Comparison of ENCODE assay signal across 8 cellular contexts in genomic region chr4:121192500-121192899, GRCh38. TPM values are rescaled to one million over a fixed set of nuclear protein-coding genes. Genes with fewer than 3 reads are reported as not detected.
DNase-seq lines count a peak whose midpoint lies in the region; ATAC-seq, FAIRE-seq and TF ChIP-seq lines count a peak whose summit lies in the region.

No MANE protein-coding gene starts in this region.

- BruUV-seq in endothelial cell of umbilical vein (replicated peaks; lab: Mats Ljungman, UMichigan): no TSS peak

- peaks cover 7 to 23% of the 10 kb centered on the region in 2 experiments for H3K27me3 ChIP-seq in endothelial cell of umbilical vein (ENCODE audit: control insufficient read depth in 2 of 2, insufficient read depth in 2 of 2, low read length in 2 of 2)
- H3K27me3 ChIP-seq in neuronal stem cell (ENCODE audit: control insufficient read depth in 3 of 3, insufficient read depth in 3 of 3, low read depth in 1 of 3, low read length in 3 of 3): peaks cover 0 to 12% (median 0%) of the 10 kb centered on the region in 3 experiments

- no peak overlapping the region for H3K14ac ChIP-seq in neuronal stem cell (ENCODE audit: low read length)

- H3K4me3 ChIP-seq in endothelial cell of umbilical vein (replicated peaks in 1 of 3; ENCODE audit: insufficient read depth in 1 of 3, low read depth in 1 of 3, low read length in 3 of 3): no peak overlapping the region
- no peak overlapping the region for H3K4me3 ChIP-seq in neuronal stem cell (ENCODE audit: low read length in 2 of 2)
- no peak overlapping the region for H3K4me3 ChIP-seq in lower leg skin (ENCODE audit: low read depth, poor library complexity, severe bottlenecking)

- FAIRE-seq in A204.1 (lab: Jason Lieb, UNC): peak; percentile 91
- FAIRE-seq in endothelial cell of umbilical vein (lab: Jason Lieb, UNC): peak; percentile 62

- H3K4ac ChIP-seq in neuronal stem cell (ENCODE audit: low read length): no peak overlapping the region

- TF ChIP-seq CTCF in endothelial cell of umbilical vein (IDR thresholded peaks at IDR 0.05; ENCODE audit: extremely low read depth in 1 of 2, insufficient read depth in 1 of 2, low read depth in 1 of 2, low read length in 2 of 2): peak; percentile 50 to 56
- no peak for TF ChIP-seq CTCF in lower leg skin (IDR thresholded peaks at IDR 0.05)

- H4K8ac ChIP-seq in neuronal stem cell (ENCODE audit: low read depth, low read length): no peak overlapping the region

- H3K27ac ChIP-seq in endothelial cell of umbilical vein (ENCODE audit: insufficient read depth, low read depth, low read length) (no peak overlapping the region), neuronal stem cell (replicated peaks; ENCODE audit: low read length) (no peak overlapping the region)

- DNase-seq in Daoy (ENCODE audit: low read depth): peak; percentile 7
- peak; percentile 42 for DNase-seq in KBM-7
- peak; percentile 30 for DNase-seq in SKM-1 (lab: John Stamatoyannopoulos, UW; ENCODE audit: unreplicated experiment)
- peak; percentile 31 for DNase-seq in endothelial cell of umbilical vein (ENCODE audit: low read depth, low spot score)
- DNase-seq in neuronal stem cell (ENCODE audit: low spot score): peak; percentile 33
- no peak for DNase-seq in lower leg skin (ENCODE audit: low spot score in 2 of 2)

- H4K91ac ChIP-seq in neuronal stem cell (ENCODE audit: low read depth, low read length, poor library complexity): no peak overlapping the region

- H2AFZ ChIP-seq in endothelial cell of umbilical vein (ENCODE audit: low read depth, low read length) (no peak overlapping the region), neuronal stem cell (ENCODE audit: low read length) (no peak overlapping the region)

- no peak overlapping the region for H2BK120ac ChIP-seq in neuronal stem cell (ENCODE audit: low read depth, low read length)

- CTCF ChIA-PET in endothelial cell of umbilical vein (lab: Charles Lee): interaction anchor here (0.6 to 2.2 kb wide), 53 partner anchors 9 to 1037 kb away, joined by 3 to 54 read pairs (median 4); partner anchors contain the start of gene PRDM5

- TF ChIP-seq POLR2A in endothelial cell of umbilical vein (IDR thresholded peaks at IDR 0.05; ENCODE audit: low read depth, low read length) (no peak), lower leg skin (IDR thresholded peaks at IDR 0.05) (no peak)

- intact Hi-C loops in endothelial cell of umbilical vein (cut with micrococcal nuclease) (loop anchor here (1.0 to 5.0 kb wide), 4 partner anchors 60 to 545 kb away; no protein-coding TSS in a partner anchor), lower leg skin (cut with DNase I; ENCODE audit: low total_unique reads) (loop anchor here (10.0 kb wide), 1 partner anchor 62 kb away; no protein-coding TSS in a partner anchor)

- no peaks in the 10 kb centered on the region for H3K36me3 ChIP-seq in endothelial cell of umbilical vein (ENCODE audit: control insufficient read depth in 2 of 2, extremely low read depth in 1 of 2, insufficient read depth in 2 of 2, low read length in 2 of 2)
- H3K36me3 ChIP-seq in neuronal stem cell (replicated peaks in 1 of 2; ENCODE audit: control insufficient read depth in 2 of 2, insufficient read depth in 2 of 2, low read length in 2 of 2): no peaks in the 10 kb centered on the region

- H3K9me3 ChIP-seq in endothelial cell of umbilical vein (replicated peaks; ENCODE audit: control insufficient read depth, insufficient read depth, low read length): no peaks in the 10 kb centered on the region
- H3K9me3 ChIP-seq in neuronal stem cell (replicated peaks in 1 of 2; ENCODE audit: control insufficient read depth in 2 of 2, insufficient read depth in 1 of 2, low read depth in 1 of 2, low read length in 2 of 2): no peaks in the 10 kb centered on the region

- H3K79me2 ChIP-seq in endothelial cell of umbilical vein (ENCODE audit: control insufficient read depth, insufficient read depth, low read length): no peaks in the 10 kb centered on the region

- WGBS in neuronal stem cell (ENCODE audit: extremely low coverage in 2 of 2, insufficient read length in 2 of 2, insufficient replicate concordance in 1 of 2), 2 donors: no CpG with 5 or more reads among the region's 6 CpGs
- WGBS in lower leg skin, 2 donors: 20% methylated on average over 6 of the region's 6 CpGs

- no peak overlapping the region for H2BK5ac ChIP-seq in neuronal stem cell (ENCODE audit: low read length)

- H4K20me1 ChIP-seq in endothelial cell of umbilical vein (replicated peaks; ENCODE audit: control insufficient read depth, extremely low read depth, insufficient read depth, low read length): no peaks in the 10 kb centered on the region

- H3K9me1 ChIP-seq in endothelial cell of umbilical vein (replicated peaks; ENCODE audit: control insufficient read depth, extremely low read depth, insufficient read depth, low read length): no peaks in the 10 kb centered on the region

- no peak overlapping the region for H3K18ac ChIP-seq in neuronal stem cell (ENCODE audit: low read length)

- H3K4me2 ChIP-seq in endothelial cell of umbilical vein (ENCODE audit: insufficient read depth, low read length): no peak overlapping the region
- no peak overlapping the region for H3K4me2 ChIP-seq in neuronal stem cell (ENCODE audit: insufficient read depth, low read length, poor library complexity, severe bottlenecking)

- dilution Hi-C loops in endothelial cell of umbilical vein (cut with MboI; ENCODE audit: extremely low pct_ligation_motif_present, low sequenced_read_pairs): no loop called here

- no peaks in the 10 kb centered on the region for H3K4me1 ChIP-seq in endothelial cell of umbilical vein (ENCODE audit: control insufficient read depth, extremely low read depth, insufficient read depth, low read length)
- no peaks in the 10 kb centered on the region for H3K4me1 ChIP-seq in neuronal stem cell (ENCODE audit: control insufficient read depth in 2 of 2, insufficient read depth in 1 of 2, low read depth in 1 of 2, low read length in 2 of 2)

- no peak overlapping the region for H3K9ac ChIP-seq in endothelial cell of umbilical vein (replicated peaks; ENCODE audit: extremely low read depth, insufficient read depth, low read length)
- H3K9ac ChIP-seq in neuronal stem cell (ENCODE audit: low read depth, low read length, poor library complexity): no peak overlapping the region

- in situ Hi-C loops in KBM-7 (cut with MboI; ENCODE audit: low pct_unique_long_range_greater_than_20kb, low sequenced_read_pairs): no loop called here

- H2AK5ac ChIP-seq in neuronal stem cell (ENCODE audit: low read depth, low read length): no peak overlapping the region

- no peak overlapping the region for H2BK15ac ChIP-seq in neuronal stem cell (ENCODE audit: low read length)

- no peaks in the 10 kb centered on the region for H3K79me1 ChIP-seq in neuronal stem cell (ENCODE audit: low read depth, low read length)

- no peak overlapping the region for H3K23ac ChIP-seq in neuronal stem cell (ENCODE audit: low read depth, low read length, poor library complexity)

- ATAC-seq in HG02852 (IDR thresholded peaks at IDR 0.05; ENCODE audit: unreplicated experiment): no peak

- POLR2A ChIA-PET in endothelial cell of umbilical vein (lab: Charles Lee): no interaction called here

- no peak overlapping the region for H2BK12ac ChIP-seq in neuronal stem cell (ENCODE audit: low read length)

TF ChIP-seq in endothelial cell of umbilical vein, 7 proteins besides CTCF, POLR2A, EP300 and RAD21:
- TF ChIP-seq GATA2 (IDR thresholded peaks at IDR 0.05; ENCODE audit: insufficient read depth, insufficient read length, low read depth, low read length): no peak
- TF ChIP-seq POLR2AphosphoS5 (IDR thresholded peaks at IDR 0.05; ENCODE audit: insufficient read depth, low read depth, low read length): no peak
- TF ChIP-seq MYC (IDR thresholded peaks at IDR 0.05; ENCODE audit: low read depth, low read length): no peak
- no peak for TF ChIP-seq EZH2 (IDR thresholded peaks at IDR 0.05; ENCODE audit: borderline replicate concordance, low read depth, low read length, severe bottlenecking)
- no peak for TF ChIP-seq JUN (IDR thresholded peaks at IDR 0.05; ENCODE audit: borderline replicate concordance, insufficient read depth, insufficient read length, low read depth)

RNA-seq across cellular contexts. Expression of gene TNIP3, which starts 28.4 kb away (rescaled TPM):
- 0.06 and 1.6 TPM in 2 replicates for total RNA-seq in Daoy (2014; rRNA removed; shearing (Covaris generic))
- total RNA-seq in endothelial cell of umbilical vein: 0.14 TPM in 1 of 2 replicates, not detected in the other
- not detected in 2 replicates for polyA plus RNA-seq in endothelial cell of umbilical vein
- 0.03 and 0.09 TPM in 2 replicates for polyA plus RNA-seq in endothelial cell of umbilical vein (2011; cell fraction: cytosol; rRNA removed)
- not detected in 2 replicates for polyA plus RNA-seq in endothelial cell of umbilical vein (2011; cell fraction: nucleus; rRNA removed)
- polyA plus RNA-seq in endothelial cell of umbilical vein (2012): 0.16 and 0.28 TPM in 2 replicates
- polyA minus RNA-seq in endothelial cell of umbilical vein: not detected in 2 replicates
- polyA minus RNA-seq in endothelial cell of umbilical vein (2011; cell fraction: cytosol; rRNA and poly(A)+ RNA removed): not detected
- 0.19 TPM in 1 of 2 replicates, not detected in the other for polyA minus RNA-seq in endothelial cell of umbilical vein (2011; cell fraction: nucleus; rRNA and poly(A)+ RNA removed)
- polyA plus RNA-seq in neuronal stem cell (2013, experiment 1 of 2): not detected
- polyA plus RNA-seq in neuronal stem cell (2013, experiment 2 of 2): not detected
- not detected for total RNA-seq in lower leg skin

Comparison
In these comparisons a context has a peak if more than half of its experiments do, and no peak if none do; other contexts are left out.
1. DNase-seq: peak in Daoy (single experiment), KBM-7 (single experiment), SKM-1 (single experiment), endothelial cell of umbilical vein (single experiment) and neuronal stem cell (single experiment); none in lower leg skin (0 of 2).
2. CTCF ChIP-seq: peak in endothelial cell of umbilical vein (2 of 2); none in lower leg skin (0 of 3).